2 cellular contexts compared by ENCODE assay signal in genomic region chr4:76559236-76560071, GRCh38.
TF ChIP-seq lines count a peak whose summit lies in the region.

No MANE protein-coding gene starts in this region.

TF ChIP-seq in GM23338, 12 proteins besides CTCF, POLR2A, EP300 and RAD21 (continued from another document):
- TF ChIP-seq ZNF462 (CRISPR knock-in tag; IDR thresholded peaks at IDR 0.05) (no peak), ZNF331 (CRISPR knock-in tag; IDR thresholded peaks at IDR 0.05; ENCODE audit: low read depth) (no peak), ETS1 (IDR thresholded peaks at IDR 0.05) (no peak), JUNB (IDR thresholded peaks at IDR 0.05; ENCODE audit: unreplicated experiment) (no peak), STAT1 (IDR thresholded peaks at IDR 0.05; ENCODE audit: unreplicated experiment) (no peak), REST (IDR thresholded peaks at IDR 0.05; ENCODE audit: unreplicated experiment) (no peak), POLR2AphosphoS5 (IDR thresholded peaks at IDR 0.05; ENCODE audit: low read depth) (no peak), EZH2phosphoT487 (IDR thresholded peaks at IDR 0.05; ENCODE audit: unreplicated experiment) (no peak), EZH2 (IDR thresholded peaks at IDR 0.05; ENCODE audit: low read depth, unreplicated experiment) (no peak), ZNF114 (CRISPR knock-in tag; IDR thresholded peaks at IDR 0.05) (no peak)

TF ChIP-seq in WTC11, 78 proteins besides CTCF, POLR2A, EP300 and RAD21 (continued from another document):
- TF ChIP-seq ARID4B (CRISPR knock-in tag; IDR thresholded peaks at IDR 0.05; ENCODE audit: borderline replicate concordance) (no peak), FOXK1 (CRISPR knock-in tag; IDR thresholded peaks at IDR 0.05) (no peak), ATF2 (CRISPR knock-in tag; IDR thresholded peaks at IDR 0.05; ENCODE audit: borderline replicate concordance, low read depth) (no peak), GTF2I (CRISPR knock-in tag; conservative IDR thresholded peaks at IDR 0.05) (no peak), GABPB1 (CRISPR knock-in tag; IDR thresholded peaks at IDR 0.05) (no peak), ZNF532 (CRISPR knock-in tag; IDR thresholded peaks at IDR 0.05; ENCODE audit: borderline replicate concordance) (no peak), ATF1 (CRISPR knock-in tag; IDR thresholded peaks at IDR 0.05) (no peak), ESRRA (CRISPR knock-in tag; IDR thresholded peaks at IDR 0.05; ENCODE audit: borderline replicate concordance) (no peak), SP1 (CRISPR knock-in tag; conservative IDR thresholded peaks at IDR 0.05) (no peak)
